Comparison of ENCODE assay signal across 8 cellular contexts in genomic region chr1:182962554-182963115, GRCh38. TPM values are rescaled to one million over a fixed set of nuclear protein-coding genes. Genes with fewer than 3 reads are reported as not detected.
DNase-seq lines count a peak whose midpoint lies in the region; ATAC-seq and TF ChIP-seq lines count a peak whose summit lies in the region.

No MANE protein-coding gene starts in this region.

- H3F3A ChIP-seq in DOHH2 (ENCODE audit: control insufficient read depth, insufficient read depth): no peaks in the 10 kb centered on the region

- H3K27me3 Mint-ChIP-seq in activated T-helper 17 cell treated with anti-CD3 and anti-CD28 coated beads, Interleukin-2, amount 50 U/mL, for 72 hours: no peaks in the 10 kb centered on the region

- H3K36me3 Mint-ChIP-seq in activated T-helper 17 cell treated with anti-CD3 and anti-CD28 coated beads, Interleukin-2, amount 50 U/mL, for 72 hours (ENCODE audit: low read depth): no peaks in the 10 kb centered on the region

- H3K4me3 Mint-ChIP-seq in activated T-helper 17 cell treated with anti-CD3 and anti-CD28 coated beads, Interleukin-2, amount 50 U/mL, for 72 hours: no peak overlapping the region

- no peaks in the 10 kb centered on the region for H3K9me3 ChIP-seq in DOHH2 (ENCODE audit: control insufficient read depth, insufficient read depth, low read length)

- no peaks in the 10 kb centered on the region for H3K9me2 ChIP-seq in DOHH2 (replicated peaks; ENCODE audit: control insufficient read depth, low read length)

- H3K9me3 Mint-ChIP-seq in activated T-helper 17 cell treated with anti-CD3 and anti-CD28 coated beads, Interleukin-2, amount 50 U/mL, for 72 hours: no peaks in the 10 kb centered on the region

- H3K27me3 ChIP-seq in DOHH2 (ENCODE audit: control insufficient read depth, low read length): 0 out of 2 replicates have a peak, but pooled peaks cover 3% of the 10 kb centered on the region

- H3K79me2 ChIP-seq in DOHH2 (ENCODE audit: control insufficient read depth, low read length): no peaks in the 10 kb centered on the region

- no peak overlapping the region for H3K27ac ChIP-seq in DOHH2 (ENCODE audit: low read depth, low read length)

- H4K20me1 ChIP-seq in DOHH2 (ENCODE audit: control insufficient read depth, insufficient read depth, low read depth, low read length): no peaks in the 10 kb centered on the region

- no peak overlapping the region for H3K27ac Mint-ChIP-seq in activated T-helper 17 cell treated with anti-CD3 and anti-CD28 coated beads, Interleukin-2, amount 50 U/mL, for 72 hours

- DNase-seq in NCI-H446 treated with DMSO at 0.1 percent for 48 hours (lab: John Stamatoyannopoulos, UW): peak; percentile 82
- peak in 38 of 42 donors; percentile 23 to 87 (median 60) for DNase-seq in head of caudate nucleus
- DNase-seq in omental fat pad (ENCODE audit: low spot score): no peak
- no peak for DNase-seq in activated CD8-positive, alpha-beta memory T cell treated with anti-CD3 and anti-CD28 coated beads, Interleukin-2, amount 50 U/mL, for 4 hours

- intact Hi-C loops in head of caudate nucleus (cut with DNase I): loop anchor here (10.0 kb wide), 1 partner anchor 272 kb away; no protein-coding TSS in a partner anchor

- no peaks in the 10 kb centered on the region for H3K4me1 Mint-ChIP-seq in activated T-helper 17 cell treated with anti-CD3 and anti-CD28 coated beads, Interleukin-2, amount 50 U/mL, for 72 hours

- TF ChIP-seq CTCF in DOHH2 (IDR thresholded peaks at IDR 0.05; ENCODE audit: low read depth, low read length, poor library complexity, severe bottlenecking) (peak; percentile 85), omental fat pad (IDR thresholded peaks at IDR 0.05) (peak in 2 of 3 donors; percentile 77 to 82)

- H3K4me3 ChIP-seq in DOHH2 (ENCODE audit: low read length): peak overlapping the region; percentile 30

- ATAC-seq in GM19463 (IDR thresholded peaks at IDR 0.05; ENCODE audit: unreplicated experiment): peak; percentile 99
- ATAC-seq in HG03520 (IDR thresholded peaks at IDR 0.05; ENCODE audit: unreplicated experiment): peak; percentile 88
- ATAC-seq in activated T-helper 17 cell treated with anti-CD3 and anti-CD28 coated beads, Interleukin-2, amount 50 U/mL, for 72 hours (replicated peaks): peak; percentile 72
- peak; percentile 100 for ATAC-seq in omental fat pad (ENCODE audit: low FRiP score)

- peaks cover 6% of the 10 kb centered on the region for H3K4me1 ChIP-seq in DOHH2 (ENCODE audit: control insufficient read depth, low read length)

- peak overlapping the region; percentile 51 for H3K4me2 ChIP-seq in DOHH2 (ENCODE audit: low read length)

- no peaks in the 10 kb centered on the region for H3K36me3 ChIP-seq in DOHH2 (ENCODE audit: control insufficient read depth, low read length)

RNA-seq across cellular contexts. Expression of gene SHCBP1L, which starts 9.7 kb away (rescaled TPM):
- not detected for total RNA-seq in activated T-helper 17 cell treated with anti-CD3 and anti-CD28 coated beads, Interleukin-2, amount 50 U/mL, for 72 hours
- total RNA-seq in omental fat pad: 1 to 10 TPM in 1 of 4 donors, not detected in 3; 2.8 TPM

Comparison
In these comparisons a context has a peak if more than half of its experiments do, and no peak if none do; other contexts are left out.
1. DNase-seq: peak in NCI-H446 treated with DMSO at 0.1 percent for 48 hours (single experiment) and head of caudate nucleus (38 of 42); none in omental fat pad (single experiment) and activated CD8-positive, alpha-beta memory T cell treated with anti-CD3 and anti-CD28 coated beads, Interleukin-2, amount 50 U/mL, for 4 hours (single experiment).
2. Peak in every context shown above with its lines, with median percentiles within 50 percentile points of each other: ATAC-seq.